34 cellular contexts compared by ENCODE assay signal in genomic region chr14:43407721-43408120, GRCh38.
"Had no signal": no experiment of that assay in that cellular context is flagged by ENCODE, and none has a peak within 500 bp of the region (broad histone marks: within the 10 kb centered on the region; RNA-seq: fewer than 3 reads in every experiment).

No MANE protein-coding gene starts in this region.

- H3K4me3 Mint-ChIP-seq: activated CD4-positive, alpha-beta memory T cell treated with anti-CD3 and anti-CD28 coated beads for 36 hours; activated CD4-positive, alpha-beta T cell treated with anti-CD3 and anti-CD28 coated beads for 36 hours; activated CD4-positive, alpha-beta T cell treated with anti-CD3 and anti-CD28 coated beads, Interleukin-2, amount 10 ng/mL, durations not matched to agents 24 days and 14 days; activated CD8-positive, alpha-beta memory T cell treated with anti-CD3 and anti-CD28 coated beads, Interleukin-2, amount 10 ng/mL, durations not matched to agents 7 days and 5 days; activated CD8-positive, alpha-beta T cell treated with anti-CD3 and anti-CD28 coated beads, Interleukin-2, amount 10 ng/mL, durations not matched to agents 7 days and 5 days; activated naive CD4-positive, alpha-beta T cell treated with anti-CD3 and anti-CD28 coated beads for 36 hours; activated naive CD4-positive, alpha-beta T cell treated with anti-CD3 and anti-CD28 coated beads, Interleukin-2, amount 50 U/mL, for 24 hours; activated naive CD8-positive, alpha-beta T cell treated with anti-CD3 and anti-CD28 coated beads for 36 hours; activated naive CD8-positive, alpha-beta T cell treated with anti-CD3 and anti-CD28 coated beads, Interleukin-2, amount 50 U/mL, for 24 hours; activated T-helper 1 cell treated with anti-CD3 and anti-CD28 coated beads, Interleukin-12 subunit alpha, Interleukin-12 subunit beta, Interleukin-2, Interleukin-4 antibody, amounts not matched to agents 30 ng/mL and 10 ng/mL and 1 ng/mL, durations not matched to agents 14 hours and 24 hours and 36 hours; dendritic cell treated with granulocyte-macrophage colony-stimulating factor and Interleukin-4, amounts not matched to agents 40 ng/mL and 50 ng/mL, for 4 days; endodermal cell had no signal

- H3K4me3 ChIP-seq: adrenal gland, body of pancreas, cardiac muscle cell, coronary artery, dorsolateral prefrontal cortex, esophagus muscularis mucosa had no signal

- H3K27ac Mint-ChIP-seq: activated CD4-positive, alpha-beta memory T cell treated with anti-CD3 and anti-CD28 coated beads for 36 hours; activated CD4-positive, alpha-beta T cell treated with anti-CD3 and anti-CD28 coated beads for 36 hours; activated CD4-positive, alpha-beta T cell treated with anti-CD3 and anti-CD28 coated beads, Interleukin-2, amount 10 ng/mL, durations not matched to agents 24 days and 14 days; activated CD8-positive, alpha-beta memory T cell treated with anti-CD3 and anti-CD28 coated beads, Interleukin-2, amount 10 ng/mL, durations not matched to agents 7 days and 5 days; activated CD8-positive, alpha-beta T cell treated with anti-CD3 and anti-CD28 coated beads, Interleukin-2, amount 10 ng/mL, durations not matched to agents 7 days and 5 days; activated naive CD4-positive, alpha-beta T cell treated with anti-CD3 and anti-CD28 coated beads for 36 hours; activated naive CD4-positive, alpha-beta T cell treated with anti-CD3 and anti-CD28 coated beads, Interleukin-2, amount 50 U/mL, for 24 hours; activated naive CD8-positive, alpha-beta T cell treated with anti-CD3 and anti-CD28 coated beads for 36 hours; activated naive CD8-positive, alpha-beta T cell treated with anti-CD3 and anti-CD28 coated beads, Interleukin-2, amount 50 U/mL, for 24 hours; activated T-helper 1 cell treated with anti-CD3 and anti-CD28 coated beads, Interleukin-12 subunit alpha, Interleukin-12 subunit beta, Interleukin-2, Interleukin-4 antibody, amounts not matched to agents 30 ng/mL and 10 ng/mL and 1 ng/mL, durations not matched to agents 14 hours and 24 hours and 36 hours; activated T-helper 2 cell treated with anti-CD3 and anti-CD28 coated beads, Interferon-gamma antibody, Interleukin-2, Interleukin-4, amounts not matched to agents 10 μg/mL and 5 μg/mL and 100 μg/mL, durations not matched to agents 14 hours and 24 hours and 36 hours; dendritic cell treated with granulocyte-macrophage colony-stimulating factor and Interleukin-4, amounts not matched to agents 40 ng/mL and 50 ng/mL, for 4 days; endodermal cell had no signal

- H3K4me1 ChIP-seq: adrenal gland had no signal

- H3K9me3 Mint-ChIP-seq: endodermal cell had no signal

- H3K9me3 ChIP-seq: adrenal gland, body of pancreas, esophagus muscularis mucosa had no signal

- DNase-seq: activated CD4-positive, alpha-beta memory T cell treated with anti-CD3 and anti-CD28 coated beads for 36 hours; activated CD4-positive, alpha-beta T cell treated with anti-CD3 and anti-CD28 coated beads for 36 hours; activated CD4-positive, alpha-beta T cell treated with anti-CD3 and anti-CD28 coated beads, Interleukin-2, amount 10 ng/mL, durations not matched to agents 24 days and 14 days; activated CD4-positive, CD25-positive, alpha-beta regulatory T cell; activated CD4-positive, CD25-positive, alpha-beta regulatory T cell treated with anti-CD3 and anti-CD28 coated beads, Interleukin-2, amount 50 U/mL, for 72 hours; activated CD8-positive, alpha-beta memory T cell treated with anti-CD3 and anti-CD28 coated beads, Interleukin-2, amount 10 ng/mL, durations not matched to agents 7 days and 5 days; activated CD8-positive, alpha-beta memory T cell treated with anti-CD3 and anti-CD28 coated beads, Interleukin-2, amount 50 U/mL, for 4 hours; activated CD8-positive, alpha-beta T cell treated with anti-CD3 and anti-CD28 coated beads, Interleukin-2, amount 10 ng/mL, durations not matched to agents 7 days and 5 days; activated effector memory CD4-positive, alpha-beta T cell treated with anti-CD3 and anti-CD28 coated beads, Interleukin-2, amount 50 U/mL, for 16 hours; activated naive CD4-positive, alpha-beta T cell treated with anti-CD3 and anti-CD28 coated beads for 36 hours; activated naive CD8-positive, alpha-beta T cell treated with anti-CD3 and anti-CD28 coated beads for 36 hours; activated naive CD8-positive, alpha-beta T cell treated with anti-CD3 and anti-CD28 coated beads, Interleukin-2, amount 50 U/mL, for 24 hours; activated T-cell treated with anti-CD3 and anti-CD28 coated beads, Interleukin-2, amount 50 U/mL, for 1 hour; activated T-cell treated with anti-CD3 and anti-CD28 coated beads, Interleukin-2, amount 50 U/mL, for 48 hours; adrenal gland; amygdala; aorta; body of pancreas; central memory CD4-positive, alpha-beta T cell; cerebellar nuclear complex; dorsolateral prefrontal cortex; effector memory CD4-positive, alpha-beta T cell; endodermal cell; erythroblast; foreskin fibroblast; head of caudate nucleus; T-helper 2 cell had no signal

- H3K27me3 ChIP-seq: adrenal gland, body of pancreas, cardiac muscle cell, dorsolateral prefrontal cortex, esophagus muscularis mucosa had no signal

- H3K36me3 ChIP-seq: adrenal gland, cardiac muscle cell, esophagus muscularis mucosa had no signal

- H3K27me3 Mint-ChIP-seq: activated CD4-positive, alpha-beta memory T cell treated with anti-CD3 and anti-CD28 coated beads for 36 hours; activated CD4-positive, alpha-beta T cell treated with anti-CD3 and anti-CD28 coated beads for 36 hours; activated CD4-positive, alpha-beta T cell treated with anti-CD3 and anti-CD28 coated beads, Interleukin-2, amount 10 ng/mL, durations not matched to agents 24 days and 14 days; activated CD8-positive, alpha-beta memory T cell treated with anti-CD3 and anti-CD28 coated beads, Interleukin-2, amount 10 ng/mL, durations not matched to agents 7 days and 5 days; activated naive CD4-positive, alpha-beta T cell treated with anti-CD3 and anti-CD28 coated beads, Interleukin-2, amount 50 U/mL, for 24 hours; activated naive CD8-positive, alpha-beta T cell treated with anti-CD3 and anti-CD28 coated beads for 36 hours; activated naive CD8-positive, alpha-beta T cell treated with anti-CD3 and anti-CD28 coated beads, Interleukin-2, amount 50 U/mL, for 24 hours; dendritic cell treated with granulocyte-macrophage colony-stimulating factor and Interleukin-4, amounts not matched to agents 40 ng/mL and 50 ng/mL, for 4 days had no signal

- H3K4me1 Mint-ChIP-seq: activated CD4-positive, alpha-beta T cell treated with anti-CD3 and anti-CD28 coated beads for 36 hours; activated CD4-positive, alpha-beta T cell treated with anti-CD3 and anti-CD28 coated beads, Interleukin-2, amount 10 ng/mL, durations not matched to agents 24 days and 14 days; activated CD8-positive, alpha-beta memory T cell treated with anti-CD3 and anti-CD28 coated beads, Interleukin-2, amount 10 ng/mL, durations not matched to agents 7 days and 5 days; activated naive CD4-positive, alpha-beta T cell treated with anti-CD3 and anti-CD28 coated beads, Interleukin-2, amount 50 U/mL, for 24 hours; activated naive CD8-positive, alpha-beta T cell treated with anti-CD3 and anti-CD28 coated beads for 36 hours; activated naive CD8-positive, alpha-beta T cell treated with anti-CD3 and anti-CD28 coated beads, Interleukin-2, amount 50 U/mL, for 24 hours; endodermal cell had no signal

- H3K36me3 Mint-ChIP-seq: activated CD4-positive, alpha-beta memory T cell treated with anti-CD3 and anti-CD28 coated beads for 36 hours; activated naive CD4-positive, alpha-beta T cell treated with anti-CD3 and anti-CD28 coated beads, Interleukin-2, amount 50 U/mL, for 24 hours; activated naive CD8-positive, alpha-beta T cell treated with anti-CD3 and anti-CD28 coated beads for 36 hours had no signal

- H3K27ac ChIP-seq: adrenal gland, body of pancreas, cardiac muscle cell, coronary artery, dorsolateral prefrontal cortex, esophagus muscularis mucosa had no signal

- ATAC-seq: activated CD4-positive, alpha-beta T cell treated with anti-CD3 and anti-CD28 coated beads for 36 hours; activated CD8-positive, alpha-beta memory T cell treated with anti-CD3 and anti-CD28 coated beads, Interleukin-2, amount 10 ng/mL, durations not matched to agents 7 days and 5 days; activated CD8-positive, alpha-beta T cell treated with anti-CD3 and anti-CD28 coated beads, Interleukin-2, amount 10 ng/mL, durations not matched to agents 7 days and 5 days; activated naive CD8-positive, alpha-beta T cell treated with anti-CD3 and anti-CD28 coated beads, Interleukin-2, amount 50 U/mL, for 24 hours; body of pancreas had no signal
